23 cellular contexts compared by ENCODE assay signal in genomic region chr4:148955926-148956325, GRCh38.
"Had no signal": no experiment of that assay in that cellular context is flagged by ENCODE, and none has a peak within 500 bp of the region (broad histone marks: within the 10 kb centered on the region; RNA-seq: fewer than 3 reads in every experiment).

No MANE protein-coding gene starts in this region.

- H3K27me3 ChIP-seq: brain microvascular endothelial cell, colonic mucosa, dorsolateral prefrontal cortex, neutrophil, ovary, right lobe of liver, testis, uterus had no signal

- H3K9me3 ChIP-seq: colonic mucosa, neutrophil, ovary, right lobe of liver, testis, uterus had no signal

- ATAC-seq: activated CD8-positive, alpha-beta T cell treated with anti-CD3 and anti-CD28 coated beads, Interleukin-2, amount 10 ng/mL, durations not matched to agents 7 days and 5 days; foreskin keratinocyte; left lobe of liver; right lobe of liver; stimulated activated memory B cell treated with anti-CD40 and anti-IgM and Interleukin-4, amounts not matched to agents 10 μg/mL and 1 μg/mL and 100 μg/mL, for 72 hours had no signal

- H3K4me3 ChIP-seq: colonic mucosa, dorsolateral prefrontal cortex, ovary, right lobe of liver, testis, uterus had no signal

- DNase-seq: activated CD4-positive, alpha-beta T cell treated with anti-CD3 and anti-CD28 coated beads for 1 hour; activated CD4-positive, alpha-beta T cell treated with anti-CD3 and anti-CD28 coated beads, Interleukin-2, amount 50 U/mL, for 1 hour; activated CD8-positive, alpha-beta T cell treated with anti-CD3 and anti-CD28 coated beads, Interleukin-2, amount 10 ng/mL, durations not matched to agents 7 days and 5 days; activated gamma-delta T cell treated with Interleukin-2 at 50 U/mL for 16 hours; activated T-cell treated with anti-CD3 and anti-CD28 coated beads, Interleukin-2, amount 50 U/mL, for 1 hour; anterior cingulate cortex; brain microvascular endothelial cell; colonic mucosa; dorsolateral prefrontal cortex; foreskin keratinocyte; kidney; mammary epithelial cell; midbrain; ovary; right lobe of liver; small intestine; T-helper 1 cell; testis; trophoblast cell; uterus had no signal

- H3K36me3 ChIP-seq: brain microvascular endothelial cell, colonic mucosa, neutrophil, ovary, right lobe of liver, uterus had no signal

- H3K27ac ChIP-seq: brain microvascular endothelial cell, colonic mucosa, dorsolateral prefrontal cortex, foreskin keratinocyte, neutrophil, ovary, right lobe of liver, testis, uterus had no signal

- H3K4me1 ChIP-seq: colonic mucosa, foreskin keratinocyte, right lobe of liver, testis, uterus had no signal
